Comparison of ENCODE assay signal across 14 cellular contexts in the genomic region with DNA sequence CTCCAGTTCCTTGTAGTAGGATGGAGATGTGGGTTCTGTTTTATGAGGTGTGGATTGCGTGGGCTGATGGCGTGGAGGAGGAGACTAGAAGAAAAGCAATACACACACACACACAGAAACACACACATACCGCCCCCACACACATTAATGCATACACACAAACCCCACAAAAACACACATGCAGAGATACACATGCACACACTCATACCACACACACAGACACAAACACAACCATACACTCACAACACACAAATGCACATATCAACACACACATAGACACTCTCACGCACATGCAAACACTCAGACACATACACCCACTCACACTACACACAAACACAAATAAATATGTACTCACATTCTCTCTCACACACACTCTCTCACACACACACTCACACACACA.
DNase-seq lines count a peak whose midpoint lies in the region; ATAC-seq, FAIRE-seq and TF ChIP-seq lines count a peak whose summit lies in the region.
"Had no signal": no experiment of that assay in that cellular context is flagged by ENCODE, and none has a peak within 500 bp of the region (broad histone marks: within the 10 kb centered on the region; RNA-seq: fewer than 3 reads in every experiment).

No MANE protein-coding gene starts in this region.

- no peaks in the 10 kb centered on the region for H3K27me3 Mint-ChIP-seq in Calu3 (ENCODE audit: unreplicated experiment)
- peaks cover 1% of the 10 kb centered on the region for H3K27me3 Mint-ChIP-seq in glutamatergic neuron (ENCODE audit: unreplicated experiment)
- H3K27me3 Mint-ChIP-seq: naive thymus-derived CD8-positive, alpha-beta T cell had no signal

- no TSS peak for BruUV-seq in Calu3 (replicated peaks; lab: Mats Ljungman, UMichigan)

- H3K9me3 ChIP-seq in pancreas: no peaks in the 10 kb centered on the region
- H3K9me3 ChIP-seq: gastrocnemius medialis, SJCRH30 had no signal

- in situ Hi-C loops in GM13976 (cut with MboI; ENCODE audit: low sequenced_read_pairs, unreplicated experiment): no loop called here

- no peaks in the 10 kb centered on the region for H3K36me3 ChIP-seq in pancreas
- H3K36me3 ChIP-seq: gastrocnemius medialis, SJCRH30 had no signal

- WGBS in pancreas, 2 donors: 88 to 89% methylated on average over 4 of the region's 4 CpGs

- H3K27me3 ChIP-seq in pancreas: no peaks in the 10 kb centered on the region
- H3K27me3 ChIP-seq: gastrocnemius medialis, SJCRH30 had no signal

- peak overlapping the region; percentile 85 to 93 (median 90) for H3K27ac ChIP-seq in pancreas
- H3K27ac ChIP-seq: gastrocnemius medialis, SJCRH30 had no signal

- ATAC-seq in pancreas: no peak
- ATAC-seq in HG03045 (IDR thresholded peaks at IDR 0.05; ENCODE audit: unreplicated experiment): no peak
- ATAC-seq in GM21723 (IDR thresholded peaks at IDR 0.05; ENCODE audit: unreplicated experiment): no peak
- ATAC-seq: naive thymus-derived CD8-positive, alpha-beta T cell; stimulated activated naive CD8-positive, alpha-beta T cell treated with anti-CD3 and anti-CD28 coated beads, Interleukin-15, Interleukin-2, amounts not matched to agents 100 U/mL and 50 U/mL, for 24 hours had no signal

- no peak overlapping the region for H3K4me3 ChIP-seq in pancreas
- H3K4me3 ChIP-seq: gastrocnemius medialis, SJCRH30 had no signal

- H3K4me1 Mint-ChIP-seq in Calu3 (ENCODE audit: low read depth, unreplicated experiment): peaks cover 42% of the 10 kb centered on the region
- H3K4me1 Mint-ChIP-seq in glutamatergic neuron (ENCODE audit: low read depth, unreplicated experiment): peaks cover 6% of the 10 kb centered on the region

- intact Hi-C loops in Calu3 (cut with micrococcal nuclease; ENCODE audit: unreplicated experiment): loop anchor here (5.0 kb wide), 1 partner anchor 154 kb away; no protein-coding TSS in a partner anchor
- intact Hi-C loops in pancreas (cut with DNase I): no loop called here

- CTCF ChIA-PET in Calu3 (lab: Charles Lee): interaction anchor here (0.7 to 1.4 kb wide), 4 partner anchors 75 to 189 kb away, joined by 3 to 7 read pairs (median 4); no protein-coding TSS in a partner anchor

- peaks cover 9% of the 10 kb centered on the region for H3K36me3 Mint-ChIP-seq in Calu3 (ENCODE audit: insufficient read depth, unreplicated experiment)
- peaks cover 9% of the 10 kb centered on the region for H3K36me3 Mint-ChIP-seq in glutamatergic neuron (ENCODE audit: unreplicated experiment)
- H3K36me3 Mint-ChIP-seq: naive thymus-derived CD8-positive, alpha-beta T cell had no signal

- H3K9me3 Mint-ChIP-seq in Calu3 (ENCODE audit: low read depth, unreplicated experiment) (no peaks in the 10 kb centered on the region), glutamatergic neuron (ENCODE audit: unreplicated experiment) (peaks cover 11% of the 10 kb centered on the region)
- H3K9me3 Mint-ChIP-seq: naive thymus-derived CD8-positive, alpha-beta T cell had no signal

- H3K27ac Mint-ChIP-seq in Calu3 (ENCODE audit: unreplicated experiment): peak overlapping the region; percentile 82
- peak overlapping the region; percentile 3 for H3K27ac Mint-ChIP-seq in glutamatergic neuron (ENCODE audit: unreplicated experiment)

- TF ChIP-seq CTCF in Calu3 (IDR thresholded peaks at IDR 0.05; ENCODE audit: unreplicated experiment) (no peak), glutamatergic neuron (IDR thresholded peaks at IDR 0.05; ENCODE audit: partially characterized antibody, unreplicated experiment) (no peak), pancreas (IDR thresholded peaks at IDR 0.05) (no peak), GM13976 (IDR thresholded peaks at IDR 0.05; ENCODE audit: borderline replicate concordance, control extremely low read depth, extremely low read depth, insufficient read depth, missing control alignments) (no peak)

- H3K4me3 Mint-ChIP-seq in Calu3 (ENCODE audit: low read depth, unreplicated experiment) (peak overlapping the region; percentile 6), glutamatergic neuron (ENCODE audit: unreplicated experiment) (no peak overlapping the region)
- H3K4me3 Mint-ChIP-seq: naive thymus-derived CD8-positive, alpha-beta T cell had no signal

- H3K4me1 ChIP-seq in pancreas: peaks cover 33 to 34% (median 34%) of the 10 kb centered on the region in 3 donors

- no peak for FAIRE-seq in pancreas (lab: Jason Lieb, UNC)

- no peak for DNase-seq in Calu3
- DNase-seq in amniotic epithelial cell (ENCODE audit: low read depth): peak; percentile 13
- no peak for DNase-seq in glutamatergic neuron
- DNase-seq in pancreas: no peak
- no peak for DNase-seq in GM13976 (ENCODE audit: low spot score)
- no peak for DNase-seq in activated gamma-delta T cell (lab: John Stamatoyannopoulos, UW)
- DNase-seq: KG1; naive thymus-derived CD8-positive, alpha-beta T cell; OCI-M1; stimulated activated naive CD8-positive, alpha-beta T cell treated with anti-CD3 and anti-CD28 coated beads, Interleukin-15, Interleukin-2, amounts not matched to agents 100 U/mL and 50 U/mL, for 24 hours had no signal
